15 cellular contexts compared by ENCODE assay signal in the genomic region with DNA sequence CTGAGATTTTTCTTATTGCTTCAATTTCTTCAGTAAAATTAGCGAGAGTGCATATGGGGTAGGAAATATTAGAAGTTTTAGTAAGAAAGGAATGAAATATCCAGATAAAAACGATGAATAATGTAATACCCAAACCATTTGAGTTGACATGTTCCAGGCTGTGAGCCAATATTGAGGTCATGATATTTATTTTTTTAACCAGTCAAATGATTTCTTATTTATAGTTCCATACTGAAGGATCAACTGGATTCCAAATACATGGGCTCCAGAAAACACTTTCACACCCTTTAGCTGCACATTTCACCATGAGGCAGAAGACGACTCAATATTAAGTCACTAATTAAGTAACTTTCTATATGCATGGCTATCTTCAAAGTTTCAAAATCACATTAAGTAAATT.
A peak's percentile ranks its signal among the peaks of the same experiment; 100 is the strongest.
DNase-seq lines count a peak whose midpoint lies in the region; FAIRE-seq and TF ChIP-seq lines count a peak whose summit lies in the region.
"Had no signal": no experiment of that assay in that cellular context is flagged by ENCODE, and none has a peak within 500 bp of the region (broad histone marks: within the 10 kb centered on the region; RNA-seq: fewer than 3 reads in every experiment).

No MANE protein-coding gene starts in this region.

- H3K4me3 ChIP-seq in bronchial epithelial cell (ENCODE audit: low read depth, low read length) (no peak overlapping the region), fibroblast of pulmonary artery (replicated peaks; ENCODE audit: low read depth, low read length) (no peak overlapping the region), retinal pigment epithelial cell (ENCODE audit: low read length) (no peak overlapping the region)
- H3K4me3 ChIP-seq: BLaER1 treated with 17β-estradiol and CSF1 and Interleukin-3, amounts not matched to agents 10 nM and 100 nM; GM23248 had no signal

- DNase-seq in HCEC 1CT (peak; percentile 55), bronchial epithelial cell (ENCODE audit: low read depth) (peak; percentile 42), fibroblast of pulmonary artery (ENCODE audit: low read depth) (peak; percentile 17), retinal pigment epithelial cell (ENCODE audit: low read depth) (peak; percentile 56), midbrain (lab: John Stamatoyannopoulos, UW) (no peak), iPS-NIHi7 (ENCODE audit: extremely low spot score) (no peak), germinal center (ENCODE audit: low spot score) (no peak)
- DNase-seq: ACHN; Calu3; CD4-positive, alpha-beta T cell; DMS 273 treated with DMSO at 0.1 percent for 48 hours; GM23248 had no signal

- no peaks in the 10 kb centered on the region for H3K36me3 ChIP-seq in bronchial epithelial cell (ENCODE audit: control insufficient read depth, insufficient read depth, low read length)
- H3K36me3 ChIP-seq: BLaER1 treated with 17β-estradiol and CSF1 and Interleukin-3, amounts not matched to agents 10 nM and 100 nM had no signal

- no peak for TF ChIP-seq CTCF in bronchial epithelial cell (IDR thresholded peaks at IDR 0.05; ENCODE audit: insufficient read depth, low read length, severe bottlenecking)
- no peak for TF ChIP-seq CTCF in fibroblast of pulmonary artery (IDR thresholded peaks at IDR 0.05; ENCODE audit: low read length, missing control alignments)
- TF ChIP-seq CTCF in retinal pigment epithelial cell (conservative IDR thresholded peaks at IDR 0.05; ENCODE audit: low read depth, low read length) = no peak

- no peaks in the 10 kb centered on the region for H3K27me3 ChIP-seq in bronchial epithelial cell (ENCODE audit: control insufficient read depth, insufficient read depth, low read length)
- H3K27me3 ChIP-seq: BLaER1 treated with 17β-estradiol and CSF1 and Interleukin-3, amounts not matched to agents 10 nM and 100 nM had no signal

- FAIRE-seq in bronchial epithelial cell (lab: Jason Lieb, UNC) = no peak
- FAIRE-seq: GM18507, H54 had no signal

Comparison
In these comparisons a context has a peak if more than half of its experiments do, and no peak if none do; other contexts are left out.
1. DNase-seq: peak in HCEC 1CT (single experiment), bronchial epithelial cell (single experiment), fibroblast of pulmonary artery (single experiment) and retinal pigment epithelial cell (single experiment); none in midbrain (single experiment), iPS-NIHi7 (single experiment) and germinal center (single experiment).